Comparison of ENCODE assay signal across 8 cellular contexts in the genomic region with DNA sequence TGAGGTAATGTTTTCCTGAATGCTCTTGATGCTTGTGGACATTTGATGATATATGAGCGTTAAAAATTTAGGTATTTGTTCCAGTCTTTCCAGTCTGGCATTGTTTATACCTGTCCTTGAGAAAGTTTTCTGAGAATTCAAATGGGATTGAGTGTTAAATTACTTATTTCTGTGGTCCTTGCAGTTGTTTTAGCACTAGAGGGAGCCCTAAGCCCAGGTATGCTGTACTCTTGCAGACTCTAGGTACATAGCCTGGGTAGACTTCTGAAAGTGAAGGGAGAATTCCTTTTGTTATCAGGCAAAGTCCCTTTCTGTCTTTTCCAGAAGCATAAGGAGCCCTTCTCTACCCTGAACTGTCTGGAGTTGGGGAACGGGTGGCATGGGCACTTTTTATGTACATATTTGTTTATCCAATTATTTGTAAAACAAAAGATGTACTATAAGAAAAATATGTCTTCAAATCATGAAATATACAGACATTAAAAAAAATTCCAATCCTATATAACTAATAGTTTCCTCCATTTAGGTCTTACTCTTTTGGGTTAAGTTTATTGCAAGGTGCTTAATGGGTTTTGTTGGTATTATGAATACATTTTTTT.
DNase-seq lines count a peak whose midpoint lies in the region; ATAC-seq and TF ChIP-seq lines count a peak whose summit lies in the region.

No MANE protein-coding gene starts in this region.

- no peaks in the 10 kb centered on the region for H3K9me3 Mint-ChIP-seq in activated CD4-positive, alpha-beta T cell treated with anti-CD3 and anti-CD28 coated beads, Interleukin-2, amount 10 ng/mL, durations not matched to agents 7 days and 5 days
- no peaks in the 10 kb centered on the region for H3K9me3 Mint-ChIP-seq in endodermal cell

- no peaks in the 10 kb centered on the region for H3K36me3 Mint-ChIP-seq in activated CD4-positive, alpha-beta T cell treated with anti-CD3 and anti-CD28 coated beads, Interleukin-2, amount 10 ng/mL, durations not matched to agents 7 days and 5 days (ENCODE audit: low read depth)
- no peaks in the 10 kb centered on the region for H3K36me3 Mint-ChIP-seq in endodermal cell (ENCODE audit: low read depth)

- intact Hi-C loops in posterior vena cava (cut with DNase I), result loop anchor here in 1 of 2 donors (5.0 kb wide), 1 partner anchor 1012 kb away; no protein-coding TSS in a partner anchor

- H3K9ac ChIP-seq in endodermal cell (ENCODE audit: extremely low read depth, low read length, poor library complexity, severe bottlenecking) (no peak overlapping the region), neural cell (ENCODE audit: low read length) (no peak overlapping the region)

- no peaks in the 10 kb centered on the region for H3F3A ChIP-seq in neural cell (ENCODE audit: insufficient read depth, low read length, poor library complexity, severe bottlenecking)

- H3K4me3 Mint-ChIP-seq in activated CD4-positive, alpha-beta T cell treated with anti-CD3 and anti-CD28 coated beads, Interleukin-2, amount 10 ng/mL, durations not matched to agents 7 days and 5 days, result no peak overlapping the region
- no peak overlapping the region for H3K4me3 Mint-ChIP-seq in endodermal cell

- H3K4me3 ChIP-seq in endodermal cell (ENCODE audit: low read length) (no peak overlapping the region), neural cell (ENCODE audit: low read length) (no peak overlapping the region)

- no peak overlapping the region for H3K27ac Mint-ChIP-seq in activated CD4-positive, alpha-beta T cell treated with anti-CD3 and anti-CD28 coated beads, Interleukin-2, amount 10 ng/mL, durations not matched to agents 7 days and 5 days
- no peak overlapping the region for H3K27ac Mint-ChIP-seq in endodermal cell

- peak; percentile 46 for DNase-seq in activated CD4-positive, alpha-beta T cell treated with anti-CD3 and anti-CD28 coated beads, Interleukin-2, amount 10 ng/mL, durations not matched to agents 7 days and 5 days
- no peak for DNase-seq in activated CD4-positive, alpha-beta T cell treated with anti-CD3 and anti-CD28 coated beads, Interleukin-2, amount 50 U/mL, for 1 hour
- DNase-seq in HuH-7.5 (ENCODE audit: low spot score) (peak; percentile 34), OCI-M1 (lab: John Stamatoyannopoulos, UW) (peak; percentile 66), endodermal cell (peak; percentile 76), posterior vena cava (ENCODE audit: low spot score) (no peak)

- no peak overlapping the region for H3K4me2 ChIP-seq in neural cell (ENCODE audit: low read length)

- WGBS in endodermal cell (ENCODE audit: insufficient coverage in 1 of 2, insufficient read length in 1 of 2), 2 experiments, result 0 to 7% methylated on average over 1 of the region's 2 CpGs

- no peaks in the 10 kb centered on the region for H3K4me1 Mint-ChIP-seq in activated CD4-positive, alpha-beta T cell treated with anti-CD3 and anti-CD28 coated beads, Interleukin-2, amount 10 ng/mL, durations not matched to agents 7 days and 5 days
- H3K4me1 Mint-ChIP-seq in endodermal cell, result no peaks in the 10 kb centered on the region

- no peaks in the 10 kb centered on the region for H4K20me1 ChIP-seq in neural cell (ENCODE audit: insufficient read depth)

- no peaks in the 10 kb centered on the region for H3K79me2 ChIP-seq in neural cell (replicated peaks; ENCODE audit: insufficient read depth, low read length)

- no peak overlapping the region for H2AFZ ChIP-seq in neural cell (ENCODE audit: low read depth, low read length)

- no peaks in the 10 kb centered on the region for H3K4me1 ChIP-seq in endodermal cell (ENCODE audit: control insufficient read depth, insufficient read depth, low read length)

- H3K36me3 ChIP-seq in endodermal cell (ENCODE audit: control insufficient read depth, insufficient read depth, low read length), result no peaks in the 10 kb centered on the region
- no peaks in the 10 kb centered on the region for H3K36me3 ChIP-seq in neural cell (ENCODE audit: insufficient read depth, low read length)

- no peaks in the 10 kb centered on the region for H3K9me3 ChIP-seq in endodermal cell (ENCODE audit: control insufficient read depth, low read length)
- H3K9me3 ChIP-seq in neural cell (ENCODE audit: low read length), result no peaks in the 10 kb centered on the region

- peak; percentile 96 for TF ChIP-seq CTCF in endodermal cell (conservative IDR thresholded peaks at IDR 0.05)
- peak; percentile 86 for TF ChIP-seq CTCF in neural cell (IDR thresholded peaks at IDR 0.05; ENCODE audit: poor library complexity, severe bottlenecking)

- H3K27me3 Mint-ChIP-seq in activated CD4-positive, alpha-beta T cell treated with anti-CD3 and anti-CD28 coated beads, Interleukin-2, amount 10 ng/mL, durations not matched to agents 7 days and 5 days, result no peaks in the 10 kb centered on the region
- H3K27me3 Mint-ChIP-seq in endodermal cell (ENCODE audit: insufficient read depth), result no peaks in the 10 kb centered on the region

- peak; percentile 91 for TF ChIP-seq RAD21 in neural cell (conservative IDR thresholded peaks at IDR 0.05)

- H3K27ac ChIP-seq in endodermal cell (ENCODE audit: low read depth, low read length) (no peak overlapping the region), neural cell (ENCODE audit: low read length) (no peak overlapping the region)

- CTCF ChIA-PET in activated CD4-positive, alpha-beta T cell treated with anti-CD3 and anti-CD28 coated beads, Interleukin-2, amount 10 ng/mL, durations not matched to agents 7 days and 5 days (lab: Charles Lee), result no interaction called here

- H3K27me3 ChIP-seq in endodermal cell (ENCODE audit: control insufficient read depth, insufficient read depth, low read length, poor library complexity, severe bottlenecking) (no peaks in the 10 kb centered on the region), neural cell (ENCODE audit: insufficient read depth, low read depth, low read length) (no peaks in the 10 kb centered on the region)

- POLR2A ChIA-PET in activated CD4-positive, alpha-beta T cell treated with anti-CD3 and anti-CD28 coated beads, Interleukin-2, amount 10 ng/mL, durations not matched to agents 7 days and 5 days (lab: Charles Lee), result no interaction called here

- peak; percentile 89 for ATAC-seq in GM21528 (IDR thresholded peaks at IDR 0.05; ENCODE audit: low FRiP score, unreplicated experiment)

- TF ChIP-seq EP300 in neural cell (conservative IDR thresholded peaks at IDR 0.05; ENCODE audit: poor library complexity, severe bottlenecking), result no peak

- H3K9me2 ChIP-seq in neural cell (ENCODE audit: insufficient read depth, low read length), result no peaks in the 10 kb centered on the region

TF ChIP-seq in neural cell, 6 proteins besides CTCF, POLR2A, EP300 and RAD21:
- TF ChIP-seq SMC3 (conservative IDR thresholded peaks at IDR 0.05; ENCODE audit: poor library complexity) (peak; percentile 90), TAF1 (IDR thresholded peaks at IDR 0.05; ENCODE audit: low read depth) (no peak)

Comparison
In these comparisons a context has a peak if more than half of its experiments do, and no peak if none do; other contexts are left out.
1. DNase-seq: peak in activated CD4-positive, alpha-beta T cell treated with anti-CD3 and anti-CD28 coated beads, Interleukin-2, amount 10 ng/mL, durations not matched to agents 7 days and 5 days (single experiment), HuH-7.5 (single experiment), OCI-M1 (single experiment) and endodermal cell (single experiment); none in activated CD4-positive, alpha-beta T cell treated with anti-CD3 and anti-CD28 coated beads, Interleukin-2, amount 50 U/mL, for 1 hour (single experiment) and posterior vena cava (single experiment).